Comparison of ENCODE assay signal across 31 cellular contexts in genomic region chr14:62156052-62156451, GRCh38.
"Had no signal": no experiment of that assay in that cellular context is flagged by ENCODE, and none has a peak within 500 bp of the region (broad histone marks: within the 10 kb centered on the region; RNA-seq: fewer than 3 reads in every experiment).

No MANE protein-coding gene starts in this region.

- H3K4me3 ChIP-seq: adrenal gland, body of pancreas, breast epithelium, cardiac muscle cell had no signal

- H3K27me3 ChIP-seq: brain microvascular endothelial cell, breast epithelium, cardiac muscle cell had no signal

- H3K27ac ChIP-seq: adrenal gland, body of pancreas, brain microvascular endothelial cell, breast epithelium, cardiac muscle cell had no signal

- ATAC-seq: activated naive CD4-positive, alpha-beta T cell treated with anti-CD3 and anti-CD28 coated beads, Interleukin-2, amount 50 U/mL, for 72 hours; activated naive CD8-positive, alpha-beta T cell treated with anti-CD3 and anti-CD28 coated beads, Interleukin-2, amount 50 U/mL, for 24 hours; activated T-cell treated with anti-CD3 and anti-CD28 coated beads, Interleukin-2, amount 50 U/mL, for 4 hours; activated T-cell treated with anti-CD3 and anti-CD28 coated beads, Interleukin-2, amount 50 U/mL, for 72 hours; activated T-helper 17 cell treated with anti-CD3 and anti-CD28 coated beads, Interleukin-2, amount 50 U/mL, for 72 hours; body of pancreas had no signal

- H3K4me1 ChIP-seq: adrenal gland, body of pancreas, breast epithelium had no signal

- DNase-seq: activated effector memory CD4-positive, alpha-beta T cell treated with anti-CD3 and anti-CD28 coated beads, Interleukin-2, amount 50 U/mL, for 16 hours; activated effector memory CD4-positive, alpha-beta T cell treated with Interleukin-2 at 50 U/mL for 16 hours; activated gamma-delta T cell; activated gamma-delta T cell treated with Interleukin-2 at 50 U/mL for 16 hours; activated naive CD4-positive, alpha-beta T cell; activated naive CD4-positive, alpha-beta T cell treated with anti-CD3 and anti-CD28 coated beads for 36 hours; activated naive CD4-positive, alpha-beta T cell treated with anti-CD3 and anti-CD28 coated beads, Interleukin-2, amount 10 ng/mL, durations not matched to agents 7 days and 5 days; activated naive CD4-positive, alpha-beta T cell treated with anti-CD3 and anti-CD28 coated beads, Interleukin-2, amount 50 U/mL, for 16 hours; activated naive CD4-positive, alpha-beta T cell treated with Interleukin-2 at 50 U/mL for 16 hours; activated naive CD8-positive, alpha-beta T cell treated with anti-CD3 and anti-CD28 coated beads for 36 hours; activated naive CD8-positive, alpha-beta T cell treated with anti-CD3 and anti-CD28 coated beads, Interleukin-2, amount 10 ng/mL, durations not matched to agents 7 days and 5 days; activated naive CD8-positive, alpha-beta T cell treated with anti-CD3 and anti-CD28 coated beads, Interleukin-2, amount 50 U/mL, for 24 hours; activated T-cell treated with anti-CD3 and anti-CD28 coated beads, Interleukin-2, amount 50 U/mL, for 1 hour; activated T-cell treated with anti-CD3 and anti-CD28 coated beads, Interleukin-2, amount 50 U/mL, for 24 hours; activated T-cell treated with anti-CD3 and anti-CD28 coated beads, Interleukin-2, amount 50 U/mL, for 4 hours; activated T-cell treated with anti-CD3 and anti-CD28 coated beads, Interleukin-2, amount 50 U/mL, for 48 hours; activated T-cell treated with anti-CD3 and anti-CD28 coated beads, Interleukin-2, amount 50 U/mL, for 72 hours; adrenal gland; amniotic stem cell; amygdala; anterior cingulate cortex; aorta; body of pancreas; brain microvascular endothelial cell; caudate nucleus; central memory CD4-positive, alpha-beta T cell; cerebellar nuclear complex had no signal

- H3K36me3 ChIP-seq: adrenal gland, brain microvascular endothelial cell, breast epithelium, cardiac muscle cell had no signal

- H3K9me3 ChIP-seq: adrenal gland, body of pancreas, breast epithelium had no signal
